8 cellular contexts compared by ENCODE assay signal in the genomic region with DNA sequence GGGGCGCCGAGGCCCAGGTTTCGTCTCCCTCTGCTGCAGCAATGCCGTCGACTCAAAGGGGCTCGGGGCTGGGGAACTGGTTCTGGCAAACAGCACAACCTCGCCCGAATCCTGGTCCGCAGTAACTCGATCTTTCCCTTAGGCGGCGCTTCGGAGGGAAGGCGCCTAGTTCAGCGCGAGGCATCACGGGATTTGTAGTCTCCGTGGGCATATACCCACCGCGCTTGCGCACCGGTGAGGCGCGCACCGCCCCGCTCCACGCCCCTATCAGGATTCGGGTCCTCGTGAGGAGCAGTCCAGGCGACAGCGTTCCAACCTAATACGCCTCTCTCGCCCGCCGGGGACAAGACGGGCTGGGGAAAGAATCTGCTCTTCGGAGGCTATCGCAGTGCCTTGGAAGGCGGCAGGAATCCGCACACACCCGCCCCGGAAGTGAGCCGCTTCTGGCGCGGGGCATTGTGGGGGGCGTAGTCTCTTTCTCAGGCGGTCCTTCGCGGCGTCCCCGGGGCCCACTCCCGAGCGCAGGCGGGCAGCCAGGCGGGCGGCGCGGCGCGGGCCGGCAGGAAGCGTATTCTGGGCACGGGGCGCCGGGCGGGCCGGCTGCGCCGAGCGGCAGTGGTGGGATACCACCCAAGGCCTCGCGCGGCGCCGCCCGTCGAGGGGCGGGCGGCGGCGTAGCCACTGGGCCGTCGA. TPM values are rescaled to one million over a fixed set of nuclear protein-coding genes. Genes with fewer than 3 reads are reported as not detected.
DNase-seq lines count a peak whose midpoint lies in the region; ATAC-seq and TF ChIP-seq lines count a peak whose summit lies in the region.

A gene (plus strand): TSS at position 505 of the 693 bp plus-strand sequence. CDS start 235 bp downstream, outside the sequence.

- TF ChIP-seq EP300 in esophagus muscularis mucosa (IDR thresholded peaks at IDR 0.05), result no peak

- ATAC-seq in GM21786 (IDR thresholded peaks at IDR 0.05; ENCODE audit: unreplicated experiment) (peak; percentile 39), Panc1 (peak; percentile 76)

- no TSS peak for BruUV-seq in Panc1 (replicated peaks; lab: Mats Ljungman, UMichigan)

- peaks cover 37% of the 10 kb centered on the region for H3K4me1 ChIP-seq in DOHH2 (ENCODE audit: control insufficient read depth, low read length)
- peaks cover 26% of the 10 kb centered on the region for H3K4me1 ChIP-seq in Panc1 (ENCODE audit: control insufficient read depth, insufficient read depth, low read length)
- H3K4me1 ChIP-seq in esophagus muscularis mucosa, result peaks cover 38 to 48% (median 45%) of the 10 kb centered on the region in 4 donors

- H4K20me1 ChIP-seq in DOHH2 (ENCODE audit: control insufficient read depth, insufficient read depth, low read depth, low read length), result peaks cover 7% of the 10 kb centered on the region; the same call in 1 of the 2 replicates

- WGBS in esophagus muscularis mucosa, result 0% methylated on average over 10 of the region's 83 CpGs

- peak; percentile 32 for TF ChIP-seq POLR2A in esophagus muscularis mucosa (IDR thresholded peaks at IDR 0.05; ENCODE audit: low read depth)

- peaks cover 40% of the 10 kb centered on the region for H3K79me2 ChIP-seq in DOHH2 (ENCODE audit: control insufficient read depth, low read length)

- intact Hi-C loops in Panc1 (cut with micrococcal nuclease; ENCODE audit: unreplicated experiment) (no loop called here), esophagus muscularis mucosa (cut with DNase I) (no loop called here)

- H3K9me3 ChIP-seq in DOHH2 (ENCODE audit: control insufficient read depth, insufficient read depth, low read length) (no peaks in the 10 kb centered on the region), KOPT-K1 (ENCODE audit: insufficient read depth, low read length, poor library complexity, severe bottlenecking) (no peaks in the 10 kb centered on the region), Panc1 (ENCODE audit: control insufficient read depth, insufficient read depth, low read depth, low read length) (no peaks in the 10 kb centered on the region), esophagus muscularis mucosa (no peaks in the 10 kb centered on the region)

- H3K36me3 ChIP-seq in DOHH2 (ENCODE audit: control insufficient read depth, low read length) (peaks cover 13% of the 10 kb centered on the region), KOPT-K1 (ENCODE audit: insufficient read depth, low read length) (peaks cover 11% of the 10 kb centered on the region), Panc1 (ENCODE audit: control insufficient read depth, insufficient read depth, low read length) (no peaks in the 10 kb centered on the region), esophagus muscularis mucosa (no peaks in the 10 kb centered on the region)

- TF ChIP-seq CTCF in DOHH2 (IDR thresholded peaks at IDR 0.05; ENCODE audit: low read depth, low read length, poor library complexity, severe bottlenecking) (peak; percentile 69), Panc1 (IDR thresholded peaks at IDR 0.05) (peak; percentile 89), esophagus muscularis mucosa (IDR thresholded peaks at IDR 0.05) (peak; percentile 87 to 93 (median 92))

- H3K27me3 ChIP-seq in DOHH2 (ENCODE audit: control insufficient read depth, low read length) (no peaks in the 10 kb centered on the region), Panc1 (ENCODE audit: control insufficient read depth, insufficient read depth, low read length) (no peaks in the 10 kb centered on the region), esophagus muscularis mucosa (no peaks in the 10 kb centered on the region)

- peaks cover 7% of the 10 kb centered on the region; the same call in 1 of the 2 replicates for H3F3A ChIP-seq in DOHH2 (ENCODE audit: control insufficient read depth, insufficient read depth)

- CTCF ChIA-PET in Panc1 (lab: Charles Lee), result no interaction called here

- POLR2A ChIA-PET in Panc1 (lab: Charles Lee), result interaction anchor here (0.7 kb wide), 1 partner anchor 34 kb away, joined by 6 read pairs; no protein-coding TSS in a partner anchor

- H3K4me2 ChIP-seq in DOHH2 (ENCODE audit: low read length), result peak within 1 kb of the TSS; percentile 78

- peak within 1 kb of the TSS; percentile 95 for H3K4me3 ChIP-seq in DOHH2 (ENCODE audit: low read length)
- peak within 1 kb of the TSS; percentile 69 to 77 for H3K4me3 ChIP-seq in Panc1 (ENCODE audit: low read depth in 2 of 2, low read length in 2 of 2)
- peak within 1 kb of the TSS; percentile 86 to 94 (median 90) for H3K4me3 ChIP-seq in esophagus muscularis mucosa

- DNase-seq in Panc1 (ENCODE audit: low read depth, low spot score), result peak; percentile 83
- peak; percentile 96 to 98 for DNase-seq in activated T-cell treated with anti-CD3 and anti-CD28 coated beads, Interleukin-2, amount 50 U/mL, for 48 hours
- peak; percentile 98 for DNase-seq in esophagus muscularis mucosa (ENCODE audit: extremely low spot score)
- DNase-seq in myocyte (ENCODE audit: low read depth), result peak; percentile 97
- peak; percentile 87 to 92 for DNase-seq in stimulated activated CD8-positive, alpha-beta memory T cell treated with anti-CD3 and anti-CD28 coated beads, Interleukin-7, amount 100 ng/mL, for 4 hours (ENCODE audit: low read depth in 2 of 2)

- H3K27ac ChIP-seq in DOHH2 (ENCODE audit: low read depth, low read length), result peak within 1 kb of the TSS; percentile 81
- H3K27ac ChIP-seq in KOPT-K1 (ENCODE audit: low read depth, low read length, poor library complexity, severe bottlenecking), result peak within 1 kb of the TSS; percentile 98
- peak within 1 kb of the TSS; percentile 91 for H3K27ac ChIP-seq in Panc1 (ENCODE audit: low read length)
- peak within 1 kb of the TSS; percentile 98 to 99 (median 99) for H3K27ac ChIP-seq in esophagus muscularis mucosa (replicated peaks in 1 of 4)

- in situ Hi-C loops in Panc1 (cut with HindIII; ENCODE audit: low pct_unique_long_range_greater_than_20kb, low sequenced_read_pairs), result no loop called here

- H3K9me2 ChIP-seq in DOHH2 (replicated peaks; ENCODE audit: control insufficient read depth, low read length), result no peaks in the 10 kb centered on the region

RNA-seq across cellular contexts. Expression of the gene that starts here (rescaled TPM):
- total RNA-seq in Panc1 (2021; ENCODE audit: unreplicated experiment), result 27.3 TPM
- polyA plus RNA-seq in Panc1 (2012; ENCODE audit: insufficient read length), result 31.5 TPM
- total RNA-seq in esophagus muscularis mucosa, result 100 to 1,000 TPM in 1 of 4 donors, 10 to 100 TPM in 3; 60.2 to 101 (median 78.3) TPM
- 67.0 and 73.3 TPM in 2 replicates for total RNA-seq in myocyte
- polyA plus RNA-seq in myocyte (2012), result 23.3 TPM

Comparison
In these comparisons a context has a peak if more than half of its experiments do, and no peak if none do; other contexts are left out.
1. Peak in every context shown above with its lines: DNase-seq, ATAC-seq, H3K4me3 ChIP-seq and H3K27ac ChIP-seq.